Comparison of ENCODE assay signal across 24 cellular contexts in the genomic region with DNA sequence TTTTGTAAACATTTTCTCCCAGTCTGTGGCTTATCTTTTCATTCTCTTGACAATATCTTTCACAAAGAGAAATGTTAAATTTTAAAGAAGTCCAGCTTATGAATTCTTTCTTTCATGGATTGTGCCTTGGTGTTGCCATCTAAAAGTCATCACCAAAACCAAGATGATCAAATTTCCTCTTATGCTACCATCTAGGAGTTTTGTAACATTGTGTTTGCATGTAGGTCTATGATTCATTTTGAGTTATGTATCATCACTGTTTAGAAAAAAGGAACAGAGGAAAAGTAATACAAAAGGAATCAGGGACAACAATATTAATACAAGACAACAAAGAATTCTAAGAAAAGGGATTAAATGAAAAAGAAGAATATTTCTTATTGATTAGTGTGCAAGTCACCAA. TPM values are rescaled to one million over a fixed set of nuclear protein-coding genes. Genes with fewer than 3 reads are reported as not detected.
"Had no signal": no experiment of that assay in that cellular context is flagged by ENCODE, and none has a peak within 500 bp of the region (broad histone marks: within the 10 kb centered on the region; RNA-seq: fewer than 3 reads in every experiment).

No MANE protein-coding gene starts in this region.

RNA-seq across cellular contexts. Expression of a gene that starts 2.3 kb away (rescaled TPM):
- total RNA-seq: kidney epithelial cell; left ventricle myocardium inferior; lung; mesenteric fat pad; mucosa of descending colon; myocyte; naive thymus-derived CD4-positive, alpha-beta T cell; natural killer cell treated with Interleukin-12 subunit alpha and Interleukin-12 subunit beta and Interleukin-15 and Interleukin-18, amount 100 ng/mL, for 72 hours; omental fat pad; progenitor cell of endocrine pancreas; pulmonary artery endothelial cell; renal cortical epithelial cell; right atrium auricular region; right lobe of liver; stomach; testis; thyroid gland; transverse colon; upper lobe of left lung; urinary bladder had no signal
- polyA plus RNA-seq: naive thymus-derived CD4-positive, alpha-beta T cell; neural cell; ovary; urinary bladder had no signal

RNA-seq across cellular contexts. Expression of a gene that starts 46.4 kb away (rescaled TPM):
- total RNA-seq: kidney epithelial cell; left ventricle myocardium inferior; lower leg skin; lung; mesenteric fat pad; mucosa of descending colon; myocyte; naive thymus-derived CD4-positive, alpha-beta T cell; natural killer cell treated with Interleukin-12 subunit alpha and Interleukin-12 subunit beta and Interleukin-15 and Interleukin-18, amount 100 ng/mL, for 72 hours; omental fat pad; ovary; progenitor cell of endocrine pancreas; pulmonary artery endothelial cell; renal cortical epithelial cell; right atrium auricular region; right lobe of liver; stomach; testis; thyroid gland; transverse colon; upper lobe of left lung; urinary bladder; vagina had no signal
- polyA plus RNA-seq: lung; naive thymus-derived CD4-positive, alpha-beta T cell; neural cell; ovary; urinary bladder had no signal
